1 cellular context compared by ENCODE assay signal in the genomic region with DNA sequence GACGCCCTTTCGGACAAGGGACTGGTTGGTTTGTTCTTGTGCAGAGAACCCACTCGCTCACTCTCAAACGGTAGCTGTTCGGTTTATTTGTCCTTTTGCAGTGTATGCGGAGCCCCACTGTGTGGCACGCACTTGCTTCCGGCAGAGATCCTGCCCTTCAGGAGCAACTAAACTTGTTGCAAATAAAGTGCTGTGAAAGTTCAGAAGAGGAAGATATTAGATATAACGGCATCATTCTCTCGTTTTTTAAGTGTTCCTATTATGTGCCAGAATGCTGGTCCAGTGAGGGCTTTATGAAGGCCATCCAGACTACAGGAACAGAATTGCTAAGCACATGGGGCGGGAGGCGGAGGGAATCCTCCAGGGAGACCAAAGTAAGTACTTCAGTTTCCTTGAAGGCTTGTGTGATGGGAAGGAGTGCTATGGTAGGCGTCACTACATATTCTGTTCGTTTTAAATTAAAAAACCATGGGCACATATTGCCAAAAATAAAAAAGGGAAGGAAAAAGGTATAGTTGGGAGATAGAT.
TF ChIP-seq lines count a peak whose summit lies in the region.

No MANE protein-coding gene starts in this region.

TF ChIP-seq in IMR-90, 13 proteins besides CTCF, POLR2A, EP300 and RAD21 (continued from another document):
- no peak for TF ChIP-seq MAFK (IDR thresholded peaks at IDR 0.05; ENCODE audit: low read depth, low read length)
- no peak for TF ChIP-seq FOS (IDR thresholded peaks at IDR 0.05; ENCODE audit: low read depth, low read length)
- TF ChIP-seq RFX5 (IDR thresholded peaks at IDR 0.05; ENCODE audit: low read depth, low read length), result no peak
- TF ChIP-seq, protein P1, sequence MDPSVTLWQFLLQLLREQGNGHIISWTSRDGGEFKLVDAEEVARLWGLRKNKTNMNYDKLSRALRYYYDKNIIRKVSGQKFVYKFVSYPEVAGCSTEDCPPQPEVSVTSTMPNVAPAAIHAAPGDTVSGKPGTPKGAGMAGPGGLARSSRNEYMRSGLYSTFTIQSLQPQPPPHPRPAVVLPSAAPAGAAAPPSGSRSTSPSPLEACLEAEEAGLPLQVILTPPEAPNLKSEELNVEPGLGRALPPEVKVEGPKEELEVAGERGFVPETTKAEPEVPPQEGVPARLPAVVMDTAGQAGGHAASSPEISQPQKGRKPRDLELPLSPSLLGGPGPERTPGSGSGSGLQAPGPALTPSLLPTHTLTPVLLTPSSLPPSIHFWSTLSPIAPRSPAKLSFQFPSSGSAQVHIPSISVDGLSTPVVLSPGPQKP (IDR thresholded peaks at IDR 0.05; ENCODE audit: borderline replicate concordance, low read depth, low read length), result no peak
- TF ChIP-seq RCOR1 (IDR thresholded peaks at IDR 0.05; ENCODE audit: insufficient replicate concordance, low read length), result no peak
- TF ChIP-seq MAZ (IDR thresholded peaks at IDR 0.05; ENCODE audit: borderline replicate concordance, low read depth, low read length), result no peak
- TF ChIP-seq CHD1 (IDR thresholded peaks at IDR 0.05; ENCODE audit: low read depth, low read length), result no peak
- TF ChIP-seq, protein P2, sequence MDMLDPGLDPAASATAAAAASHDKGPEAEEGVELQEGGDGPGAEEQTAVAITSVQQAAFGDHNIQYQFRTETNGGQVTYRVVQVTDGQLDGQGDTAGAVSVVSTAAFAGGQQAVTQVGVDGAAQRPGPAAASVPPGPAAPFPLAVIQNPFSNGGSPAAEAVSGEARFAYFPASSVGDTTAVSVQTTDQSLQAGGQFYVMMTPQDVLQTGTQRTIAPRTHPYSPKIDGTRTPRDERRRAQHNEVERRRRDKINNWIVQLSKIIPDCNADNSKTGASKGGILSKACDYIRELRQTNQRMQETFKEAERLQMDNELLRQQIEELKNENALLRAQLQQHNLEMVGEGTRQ (IDR thresholded peaks at IDR 0.05; ENCODE audit: low read depth, low read length), result no peak
- no peak for TF ChIP-seq CEBPB (IDR thresholded peaks at IDR 0.05; ENCODE audit: low read depth, low read length)
- no peak for TF ChIP-seq BHLHE40 (IDR thresholded peaks at IDR 0.05; ENCODE audit: low read depth, low read length)
- no peak for TF ChIP-seq MXI1 (IDR thresholded peaks at IDR 0.05; ENCODE audit: borderline replicate concordance, low read depth, low read length)
